Comparison of ENCODE assay signal across 25 cellular contexts in genomic region chr1:26938659-26939025, GRCh38. TPM values are rescaled to one million over a fixed set of nuclear protein-coding genes. Genes with fewer than 3 reads are reported as not detected.
"Had no signal": no experiment of that assay in that cellular context is flagged by ENCODE, and none has a peak within 500 bp of the region (broad histone marks: within the 10 kb centered on the region; RNA-seq: fewer than 3 reads in every experiment).

No MANE protein-coding gene starts in this region.

- DNase-seq: activated CD4-positive, alpha-beta T cell treated with anti-CD3 and anti-CD28 coated beads for 1 hour; activated CD4-positive, alpha-beta T cell treated with anti-CD3 and anti-CD28 coated beads, Interleukin-2, amount 50 U/mL, for 4 hours; activated CD8-positive, alpha-beta memory T cell treated with anti-CD3 and anti-CD28 coated beads, Interleukin-2, amount 10 ng/mL, durations not matched to agents 7 days and 5 days; activated effector memory CD4-positive, alpha-beta T cell treated with Interleukin-2 at 50 U/mL for 16 hours; activated T-cell treated with anti-CD3 and anti-CD28 coated beads, Interleukin-2, amount 50 U/mL, for 1 hour; amniotic stem cell; body of pancreas; cerebellar nuclear complex; nucleus accumbens; retina; SK-N-SH; T-cell; T-helper 9 cell; trophoblast cell had no signal

- H3K4me2 ChIP-seq: hepatocyte, SK-N-SH had no signal

- H3K27ac Mint-ChIP-seq: activated CD8-positive, alpha-beta memory T cell treated with anti-CD3 and anti-CD28 coated beads, Interleukin-2, amount 10 ng/mL, durations not matched to agents 7 days and 5 days; natural killer cell treated with Interleukin-12 subunit alpha and Interleukin-12 subunit beta and Interleukin-15 and Interleukin-18, amount 100 ng/mL, for 72 hours; stimulated activated naive CD8-positive, alpha-beta T cell treated with anti-CD3 and anti-CD28 coated beads, Interleukin-15, Interleukin-2, amounts not matched to agents 100 ng/mL and 50 ng/mL, for 24 hours; T-cell had no signal

- H3K4me1 ChIP-seq: suprapubic skin had no signal

- H3K27me3 ChIP-seq: body of pancreas, hepatocyte, suprapubic skin had no signal

- H3K9me3 ChIP-seq: body of pancreas, SK-N-SH, suprapubic skin had no signal

- H3K36me3 Mint-ChIP-seq: natural killer cell treated with Interleukin-12 subunit alpha and Interleukin-12 subunit beta and Interleukin-15 and Interleukin-18, amount 100 ng/mL, for 72 hours had no signal

- H3K4me3 Mint-ChIP-seq: activated CD8-positive, alpha-beta memory T cell treated with anti-CD3 and anti-CD28 coated beads, Interleukin-2, amount 10 ng/mL, durations not matched to agents 7 days and 5 days; natural killer cell treated with Interleukin-12 subunit alpha and Interleukin-12 subunit beta and Interleukin-15 and Interleukin-18, amount 100 ng/mL, for 72 hours; stimulated activated naive CD8-positive, alpha-beta T cell treated with anti-CD3 and anti-CD28 coated beads, Interleukin-15, Interleukin-2, amounts not matched to agents 100 ng/mL and 50 ng/mL, for 24 hours; T-cell had no signal

- H3K9ac ChIP-seq: SK-N-SH had no signal

- H3K9me3 Mint-ChIP-seq: activated naive CD4-positive, alpha-beta T cell treated with anti-CD3 and anti-CD28 coated beads, Interleukin-2, amount 50 U/mL, for 72 hours; natural killer cell treated with Interleukin-12 subunit alpha and Interleukin-12 subunit beta and Interleukin-15 and Interleukin-18, amount 100 ng/mL, for 72 hours; stimulated activated naive CD8-positive, alpha-beta T cell treated with anti-CD3 and anti-CD28 coated beads, Interleukin-15, Interleukin-2, amounts not matched to agents 100 ng/mL and 50 ng/mL, for 24 hours; T-cell had no signal

- ATAC-seq: activated CD8-positive, alpha-beta memory T cell treated with anti-CD3 and anti-CD28 coated beads, Interleukin-2, amount 10 ng/mL, durations not matched to agents 7 days and 5 days; activated naive CD4-positive, alpha-beta T cell treated with anti-CD3 and anti-CD28 coated beads, Interleukin-2, amount 50 U/mL, for 72 hours; natural killer cell treated with Interleukin-12 subunit alpha and Interleukin-12 subunit beta and Interleukin-15 and Interleukin-18, amount 100 ng/mL, for 72 hours; T-cell had no signal

- H2AFZ ChIP-seq: hepatocyte had no signal

- H3K27me3 Mint-ChIP-seq: activated CD8-positive, alpha-beta memory T cell treated with anti-CD3 and anti-CD28 coated beads, Interleukin-2, amount 10 ng/mL, durations not matched to agents 7 days and 5 days; natural killer cell treated with Interleukin-12 subunit alpha and Interleukin-12 subunit beta and Interleukin-15 and Interleukin-18, amount 100 ng/mL, for 72 hours; stimulated activated naive CD8-positive, alpha-beta T cell treated with anti-CD3 and anti-CD28 coated beads, Interleukin-15, Interleukin-2, amounts not matched to agents 100 ng/mL and 50 ng/mL, for 24 hours; T-cell had no signal

- H3K4me3 ChIP-seq: body of pancreas, hepatocyte, skin epidermis, suprapubic skin had no signal

- FAIRE-seq: keratinocyte had no signal

- H3K27ac ChIP-seq: hepatocyte, skin epidermis, suprapubic skin had no signal

RNA-seq across cellular contexts. Expression of gene KDF1, which starts 21.6 kb away (rescaled TPM):
- total RNA-seq: activated CD8-positive, alpha-beta memory T cell treated with anti-CD3 and anti-CD28 coated beads, Interleukin-2, amount 10 ng/mL, durations not matched to agents 7 days and 5 days; dermis microvascular lymphatic vessel endothelial cell; mesenteric fat pad; natural killer cell treated with Interleukin-12 subunit alpha and Interleukin-12 subunit beta and Interleukin-15 and Interleukin-18, amount 100 ng/mL, for 72 hours had no signal
- polyA plus RNA-seq: SK-N-SH had no signal

RNA-seq across cellular contexts. Expression of gene NR0B2, which starts 24.9 kb away (rescaled TPM):
- total RNA-seq: activated CD8-positive, alpha-beta memory T cell treated with anti-CD3 and anti-CD28 coated beads, Interleukin-2, amount 10 ng/mL, durations not matched to agents 7 days and 5 days; activated naive CD4-positive, alpha-beta T cell treated with anti-CD3 and anti-CD28 coated beads, Interleukin-2, amount 50 U/mL, for 72 hours; dermis microvascular lymphatic vessel endothelial cell; lower leg skin; natural killer cell treated with Interleukin-12 subunit alpha and Interleukin-12 subunit beta and Interleukin-15 and Interleukin-18, amount 100 ng/mL, for 72 hours; suprapubic skin; T-cell had no signal
- polyA plus RNA-seq: esophagus, keratinocyte, SK-N-SH had no signal
